In genomic region chr4:13920901-13921300, GRCh38 we compare ENCODE assay signal across 1 cellular context.
TF ChIP-seq lines count a peak whose summit lies in the region.

No MANE protein-coding gene starts in this region.

TF ChIP-seq in HepG2, 621 proteins besides CTCF, POLR2A, EP300 and RAD21 (continued from another document):
- no peak for TF ChIP-seq FOXP4 (CRISPR knock-in tag; IDR thresholded peaks at IDR 0.05)
- TF ChIP-seq IRF1 (CRISPR knock-in tag; IDR thresholded peaks at IDR 0.05; ENCODE audit: low read depth), result no peak
- no peak for TF ChIP-seq NR2F6 (IDR thresholded peaks at IDR 0.05)
- no peak for TF ChIP-seq NR2F6 (CRISPR knock-in tag; IDR thresholded peaks at IDR 0.05)
- TF ChIP-seq MAFK (conservative IDR thresholded peaks at IDR 0.05 in 1 of 2, IDR thresholded peaks at IDR 0.05 in 1 of 2; ENCODE audit: low read length in 2 of 2), result peak; percentile 38 to 74; a peak in 3 of 4 replicates
- TF ChIP-seq MXD1 (CRISPR knock-in tag; IDR thresholded peaks at IDR 0.05), result no peak
- TF ChIP-seq NFE2L2 (IDR thresholded peaks at IDR 0.05; ENCODE audit: low read length), result peak; percentile 72; the same call in 1 of the 2 replicates
- no peak for TF ChIP-seq ZSCAN9 (CRISPR knock-in tag; IDR thresholded peaks at IDR 0.05; ENCODE audit: borderline replicate concordance)
- TF ChIP-seq AHR (CRISPR knock-in tag; IDR thresholded peaks at IDR 0.05), result no peak
- no peak for TF ChIP-seq FOXA3 (CRISPR knock-in tag; IDR thresholded peaks at IDR 0.05)
